ENCODE assay signal across 28 cellular contexts in the genomic region with DNA sequence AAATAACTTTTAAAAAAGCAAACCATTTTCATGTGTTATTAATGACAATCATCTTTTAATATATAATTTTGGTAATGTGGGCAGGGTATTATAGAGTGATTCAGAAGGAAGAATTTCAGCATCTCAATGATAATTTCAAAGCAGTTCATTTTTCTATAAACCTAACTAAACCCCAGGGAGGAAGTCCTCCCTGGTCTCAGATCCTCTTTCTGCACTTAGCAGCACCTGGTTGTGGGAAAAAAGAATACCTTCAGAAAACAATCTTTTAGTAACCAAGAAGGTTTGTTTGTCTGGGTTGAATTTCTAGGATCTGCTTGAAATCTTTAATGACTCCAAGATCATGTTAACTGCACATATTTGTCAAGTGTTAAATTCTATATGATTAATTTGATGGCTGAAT.
DNase-seq lines count a peak whose midpoint lies in the region; ATAC-seq and TF ChIP-seq lines count a peak whose summit lies in the region.
"Had no signal": no experiment of that assay in that cellular context is flagged by ENCODE, and none has a peak within 500 bp of the region (broad histone marks: within the 10 kb centered on the region; RNA-seq: fewer than 3 reads in every experiment).

No MANE protein-coding gene starts in this region.

- TF ChIP-seq CTCF in OCI-LY3 (IDR thresholded peaks at IDR 0.05; ENCODE audit: low read depth, low read length): no peak

- no peaks in the 10 kb centered on the region for H3K9me3 ChIP-seq in OCI-LY3 (ENCODE audit: insufficient read depth, low read length)
- H3K9me3 ChIP-seq: colonic mucosa, esophagus muscularis mucosa, prostate gland, thoracic aorta, vagina had no signal

- peak overlapping the region; percentile 46 for H3K4me3 ChIP-seq in OCI-LY3 (ENCODE audit: low read length)
- H3K4me3 ChIP-seq: colonic mucosa, esophagus muscularis mucosa, prostate gland, thoracic aorta, vagina had no signal

- H3K9ac ChIP-seq in OCI-LY3 (ENCODE audit: low read length): no peak overlapping the region

- peaks cover 10% of the 10 kb centered on the region; the same call in 1 of the 2 replicates for H4K20me1 ChIP-seq in OCI-LY3 (ENCODE audit: insufficient read depth, low read length)

- H3K27ac ChIP-seq in OCI-LY3 (ENCODE audit: low read length): no peak overlapping the region
- H3K27ac ChIP-seq: C4-2B, colonic mucosa, esophagus muscularis mucosa, prostate gland, thoracic aorta, vagina, WERI-Rb-1 had no signal

- H3K79me2 ChIP-seq in OCI-LY3 (ENCODE audit: low read length): no peaks in the 10 kb centered on the region

- no peak overlapping the region for H2AFZ ChIP-seq in OCI-LY3 (ENCODE audit: low read depth, low read length)

- ATAC-seq in GM18502 (IDR thresholded peaks at IDR 0.05; ENCODE audit: poor library complexity, unreplicated experiment): peak; percentile 64
- peak; percentile 62 for ATAC-seq in GM19395 (IDR thresholded peaks at IDR 0.05; ENCODE audit: unreplicated experiment)
- peak; percentile 62 for ATAC-seq in HG03095 (IDR thresholded peaks at IDR 0.05; ENCODE audit: unreplicated experiment)
- ATAC-seq in HG03108 (IDR thresholded peaks at IDR 0.05; ENCODE audit: unreplicated experiment): no peak
- ATAC-seq: activated T-cell treated with anti-CD3 and anti-CD28 coated beads, Interleukin-2, amount 50 U/mL, for 72 hours; left colon; Right ventricle myocardium inferior; stimulated activated naive CD8-positive, alpha-beta T cell treated with anti-CD3 and anti-CD28 coated beads, Interleukin-15, Interleukin-2, amounts not matched to agents 100 U/mL and 50 U/mL, for 24 hours had no signal

- in situ Hi-C loops in ACHN (cut with HindIII; ENCODE audit: low pct_ligation_motif_present, low pct_unique_long_range_greater_than_20kb, low sequenced_read_pairs): no loop called here

- DNase-seq in NCI-H2107 (lab: John Stamatoyannopoulos, UW): no peak
- DNase-seq in C1 segment of cervical spinal cord (lab: John Stamatoyannopoulos, UW): no peak
- no peak for DNase-seq in ACHN
- DNase-seq: activated CD4-positive, alpha-beta T cell treated with anti-CD3 and anti-CD28 coated beads, Interleukin-2, amount 10 ng/mL, durations not matched to agents 24 days and 14 days; activated naive CD4-positive, alpha-beta T cell treated with Interleukin-2 at 50 U/mL for 16 hours; activated T-cell treated with anti-CD3 and anti-CD28 coated beads, Interleukin-2, amount 50 U/mL, for 72 hours; amygdala; colonic mucosa; effector memory CD4-positive, alpha-beta T cell; foreskin melanocyte; left colon; NCI-H146; NCI-H748 treated with DMSO at 0.1 percent for 48 hours; OCI-M1; stimulated activated CD4-positive, alpha-beta T cell treated with anti-CD3 and anti-CD28 coated beads, Interleukin-15, amount 100 ng/mL, for 24 hours; stimulated activated naive CD8-positive, alpha-beta T cell treated with anti-CD3 and anti-CD28 coated beads, Interleukin-15, Interleukin-2, amounts not matched to agents 100 U/mL and 50 U/mL, for 24 hours; WERI-Rb-1 had no signal

- H3K4me2 ChIP-seq in OCI-LY3 (ENCODE audit: low read length): peak overlapping the region; percentile 75

- H3K36me3 ChIP-seq in OCI-LY3 (replicated peaks; ENCODE audit: low read depth, low read length): no peaks in the 10 kb centered on the region
- H3K36me3 ChIP-seq: colonic mucosa, esophagus muscularis mucosa, prostate gland, thoracic aorta, vagina, WERI-Rb-1 had no signal

- peaks cover 61% of the 10 kb centered on the region for H3K4me1 ChIP-seq in OCI-LY3 (ENCODE audit: low read length)
- H3K4me1 ChIP-seq: colonic mucosa, esophagus muscularis mucosa, prostate gland, vagina had no signal

- peaks cover 51% of the 10 kb centered on the region for H3K27me3 ChIP-seq in OCI-LY3 (ENCODE audit: low read depth, low read length)
- H3K27me3 ChIP-seq: colonic mucosa, esophagus muscularis mucosa, vagina had no signal
